8 cellular contexts compared by ENCODE assay signal in genomic region chr9:109319072-109319630, GRCh38. TPM values are rescaled to one million over a fixed set of nuclear protein-coding genes. Genes with fewer than 3 reads are reported as not detected.
DNase-seq lines count a peak whose midpoint lies in the region; TF ChIP-seq lines count a peak whose summit lies in the region.

No MANE protein-coding gene starts in this region.

- CTCF ChIA-PET in activated CD4-positive, alpha-beta memory T cell treated with anti-CD3 and anti-CD28 coated beads, Interleukin-2, amount 10 ng/mL, durations not matched to agents 7 days and 5 days (lab: Charles Lee): interaction anchor here (1.5 to 1.8 kb wide), 2 partner anchors 8 to 74 kb away, joined by 3 to 4 read pairs; no protein-coding TSS in a partner anchor

- H3K9ac ChIP-seq in skeletal muscle satellite cell (ENCODE audit: low read depth, low read length): no peak overlapping the region

- peaks cover 12% of the 10 kb centered on the region for H3K4me1 Mint-ChIP-seq in activated CD4-positive, alpha-beta memory T cell treated with anti-CD3 and anti-CD28 coated beads, Interleukin-2, amount 10 ng/mL, durations not matched to agents 7 days and 5 days

- POLR2A ChIA-PET in activated CD4-positive, alpha-beta memory T cell treated with anti-CD3 and anti-CD28 coated beads, Interleukin-2, amount 10 ng/mL, durations not matched to agents 7 days and 5 days (lab: Charles Lee): interaction anchor here (0.5 to 0.6 kb wide), 2 partner anchors 24 to 395 kb away, joined by 3 to 4 read pairs; no protein-coding TSS in a partner anchor

- H3K27me3 ChIP-seq in right atrium auricular region (no peaks in the 10 kb centered on the region), skeletal muscle satellite cell (ENCODE audit: control insufficient read depth, insufficient read depth, low read length) (peaks cover 20% of the 10 kb centered on the region)

- H3K9me3 ChIP-seq in right atrium auricular region (no peaks in the 10 kb centered on the region), skeletal muscle satellite cell (replicated peaks; ENCODE audit: low read length) (no peaks in the 10 kb centered on the region)

- peak overlapping the region; percentile 59 for H3K4me3 Mint-ChIP-seq in activated CD4-positive, alpha-beta memory T cell treated with anti-CD3 and anti-CD28 coated beads, Interleukin-2, amount 10 ng/mL, durations not matched to agents 7 days and 5 days

- peak overlapping the region; percentile 72 for H3K4me2 ChIP-seq in skeletal muscle satellite cell (ENCODE audit: low read length)

- H3K4me3 ChIP-seq in right atrium auricular region (peak overlapping the region; percentile 55 to 56), skeletal muscle satellite cell (ENCODE audit: low read length) (peak overlapping the region; percentile 66)

- no peaks in the 10 kb centered on the region for H3K36me3 ChIP-seq in right atrium auricular region
- no peaks in the 10 kb centered on the region for H3K36me3 ChIP-seq in skeletal muscle satellite cell (ENCODE audit: insufficient read depth, low read length)

- TF ChIP-seq CTCF in right atrium auricular region (IDR thresholded peaks at IDR 0.05): no peak

- H3K27me3 Mint-ChIP-seq in activated CD4-positive, alpha-beta memory T cell treated with anti-CD3 and anti-CD28 coated beads, Interleukin-2, amount 10 ng/mL, durations not matched to agents 7 days and 5 days: peaks cover 64% of the 10 kb centered on the region

- H3K27ac Mint-ChIP-seq in activated CD4-positive, alpha-beta memory T cell treated with anti-CD3 and anti-CD28 coated beads, Interleukin-2, amount 10 ng/mL, durations not matched to agents 7 days and 5 days: no peak overlapping the region

- in situ Hi-C loops in ACHN (cut with HindIII; ENCODE audit: low pct_ligation_motif_present, low pct_unique_long_range_greater_than_20kb, low sequenced_read_pairs): no loop called here

- H3K27ac ChIP-seq in right atrium auricular region: peak overlapping the region; percentile 71 to 83

- DNase-seq in NCI-H345 (lab: John Stamatoyannopoulos, UW): peak; percentile 34
- no peak for DNase-seq in NCI-H345 treated with DMSO at 0.1 percent for 48 hours (lab: John Stamatoyannopoulos, UW; ENCODE audit: unreplicated experiment)
- DNase-seq in activated CD4-positive, alpha-beta memory T cell treated with anti-CD3 and anti-CD28 coated beads, Interleukin-2, amount 10 ng/mL, durations not matched to agents 7 days and 5 days: no peak
- no peak for DNase-seq in right atrium auricular region (ENCODE audit: low spot score)
- DNase-seq in effector CD4-positive, alpha-beta T cell: no peak
- DNase-seq in ACHN: no peak
- no peak for DNase-seq in DMS79 (lab: John Stamatoyannopoulos, UW)

- no peaks in the 10 kb centered on the region for H3K36me3 Mint-ChIP-seq in activated CD4-positive, alpha-beta memory T cell treated with anti-CD3 and anti-CD28 coated beads, Interleukin-2, amount 10 ng/mL, durations not matched to agents 7 days and 5 days (ENCODE audit: low read depth)

- H3K9me3 Mint-ChIP-seq in activated CD4-positive, alpha-beta memory T cell treated with anti-CD3 and anti-CD28 coated beads, Interleukin-2, amount 10 ng/mL, durations not matched to agents 7 days and 5 days: no peaks in the 10 kb centered on the region

- peaks cover 0 to 43% of the 10 kb centered on the region in 2 donors for H3K4me1 ChIP-seq in right atrium auricular region
- H3K4me1 ChIP-seq in skeletal muscle satellite cell (ENCODE audit: control insufficient read depth, insufficient read depth, low read length): peaks cover 19% of the 10 kb centered on the region

RNA-seq across cellular contexts. Expression of gene EPB41L4B, which starts 1.7 kb away (rescaled TPM):
- under 1 TPM; 0.08 to 0.18 TPM for total RNA-seq in activated CD4-positive, alpha-beta memory T cell treated with anti-CD3 and anti-CD28 coated beads, Interleukin-2, amount 10 ng/mL, durations not matched to agents 7 days and 5 days
- 10 to 100 TPM; 15.3 to 30.4 TPM for total RNA-seq in right atrium auricular region
- total RNA-seq in skeletal muscle satellite cell (2012; rRNA removed): under 0.01 TPM in 2 replicates

Comparison
In these comparisons a context has a peak if more than half of its experiments do, and no peak if none do; other contexts are left out.
1. RNA of gene EPB41L4B, which starts 1.7 kb away (total RNA-seq): 15.3 to 30.4 TPM in right atrium auricular region; 0.08 to 0.18 TPM in activated CD4-positive, alpha-beta memory T cell treated with anti-CD3 and anti-CD28 coated beads, Interleukin-2, amount 10 ng/mL, durations not matched to agents 7 days and 5 days; every median in the first group is over 10 times any median in the second.